1 cellular context compared by ENCODE assay signal in the genomic region with DNA sequence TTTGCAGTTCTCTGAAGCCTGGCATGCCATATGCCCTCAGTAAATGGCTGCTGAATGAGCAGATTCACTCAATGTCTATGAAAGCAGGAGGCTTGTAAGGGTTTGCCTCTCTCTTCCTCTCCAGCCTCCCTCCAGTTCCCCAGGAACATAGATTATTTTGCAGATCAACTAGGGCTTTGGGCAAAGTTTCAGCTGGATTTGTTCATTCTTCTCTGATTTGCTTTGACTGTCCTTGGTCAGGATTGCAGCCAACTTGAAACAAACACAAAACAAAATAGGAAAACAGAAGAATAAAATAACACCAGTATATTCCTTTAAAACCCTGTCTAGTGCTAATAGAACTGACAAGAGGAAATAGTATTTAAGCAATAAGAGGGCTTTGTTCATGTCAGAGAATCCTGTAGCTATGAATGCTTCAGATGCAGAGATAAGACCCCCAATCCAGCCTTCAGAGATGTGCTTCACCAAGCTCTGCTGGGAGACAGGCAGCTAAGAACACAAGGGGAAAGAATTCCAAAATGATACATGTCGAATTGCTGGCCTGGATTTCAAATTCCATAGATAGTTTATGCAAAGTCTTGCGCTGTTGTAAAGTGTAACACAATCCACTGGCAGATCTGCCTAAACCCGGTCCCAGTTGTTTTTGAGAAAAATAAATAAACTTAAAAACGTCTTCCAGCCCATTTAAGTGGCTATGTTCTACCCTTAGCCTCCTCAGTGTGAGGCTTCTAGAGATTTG.
TF ChIP-seq lines count a peak whose summit lies in the region.

No MANE protein-coding gene starts in this region.

TF ChIP-seq in IMR-90, 13 proteins besides CTCF, POLR2A, EP300 and RAD21:
- TF ChIP-seq BHLHE40 (IDR thresholded peaks at IDR 0.05; ENCODE audit: low read depth, low read length) (no peak), RFX5 (IDR thresholded peaks at IDR 0.05; ENCODE audit: low read depth, low read length) (no peak), MXI1 (IDR thresholded peaks at IDR 0.05; ENCODE audit: borderline replicate concordance, low read depth, low read length) (no peak), CHD1 (IDR thresholded peaks at IDR 0.05; ENCODE audit: low read depth, low read length) (no peak), ELK1 (IDR thresholded peaks at IDR 0.05; ENCODE audit: borderline replicate concordance, low read depth, low read length) (no peak), SMC3 (IDR thresholded peaks at IDR 0.05; ENCODE audit: low read depth, low read length) (no peak), MAFK (IDR thresholded peaks at IDR 0.05; ENCODE audit: low read depth, low read length) (no peak), CEBPB (IDR thresholded peaks at IDR 0.05; ENCODE audit: low read depth, low read length) (no peak), FOS (IDR thresholded peaks at IDR 0.05; ENCODE audit: low read depth, low read length) (no peak), RCOR1 (IDR thresholded peaks at IDR 0.05; ENCODE audit: insufficient replicate concordance, low read length) (no peak)
- TF ChIP-seq, protein P1, sequence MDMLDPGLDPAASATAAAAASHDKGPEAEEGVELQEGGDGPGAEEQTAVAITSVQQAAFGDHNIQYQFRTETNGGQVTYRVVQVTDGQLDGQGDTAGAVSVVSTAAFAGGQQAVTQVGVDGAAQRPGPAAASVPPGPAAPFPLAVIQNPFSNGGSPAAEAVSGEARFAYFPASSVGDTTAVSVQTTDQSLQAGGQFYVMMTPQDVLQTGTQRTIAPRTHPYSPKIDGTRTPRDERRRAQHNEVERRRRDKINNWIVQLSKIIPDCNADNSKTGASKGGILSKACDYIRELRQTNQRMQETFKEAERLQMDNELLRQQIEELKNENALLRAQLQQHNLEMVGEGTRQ (IDR thresholded peaks at IDR 0.05; ENCODE audit: low read depth, low read length): no peak
